Comparison of ENCODE assay signal across 24 cellular contexts in genomic region chr1:219398815-219399396, GRCh38.
"Had no signal": no experiment of that assay in that cellular context is flagged by ENCODE, and none has a peak within 500 bp of the region (broad histone marks: within the 10 kb centered on the region; RNA-seq: fewer than 3 reads in every experiment).

No MANE protein-coding gene starts in this region.

- H3K27me3 ChIP-seq: adrenal gland, ascending aorta, gastroesophageal sphincter, right lobe of liver, stomach, transverse colon, uterus had no signal

- H3K36me3 ChIP-seq: adrenal gland, ascending aorta, gastroesophageal sphincter, right lobe of liver, stomach, transverse colon, uterus had no signal

- DNase-seq: activated B cell treated with CpG ODN at 0.5 μM for 24 hours; activated CD4-positive, alpha-beta T cell treated with anti-CD3 and anti-CD28 coated beads for 36 hours; activated CD4-positive, alpha-beta T cell treated with anti-CD3 and anti-CD28 coated beads, Interleukin-2, amount 50 U/mL, for 48 hours; activated CD8-positive, alpha-beta memory T cell treated with anti-CD3 and anti-CD28 coated beads, Interleukin-2, amount 50 U/mL, for 48 hours; activated naive CD4-positive, alpha-beta T cell; activated T-cell treated with anti-CD3 and anti-CD28 coated beads, Interleukin-2, amount 50 U/mL, for 4 hours; adrenal gland; cerebellar nuclear complex; cortex of kidney; endodermal cell; kidney; mammary epithelial cell; nucleus accumbens; stimulated activated CD4-positive, alpha-beta T cell treated with anti-CD3 and anti-CD28 coated beads, Interleukin-1b, Interleukin-23, amount 100 ng/mL, for 48 hours; stomach; T1000; transverse colon; uterus had no signal

- H3K9ac ChIP-seq: parathyroid adenoma had no signal

- H3K4me3 ChIP-seq: adrenal gland, ascending aorta, gastroesophageal sphincter, right lobe of liver, skin epidermis, stomach, transverse colon, uterus had no signal

- H3K9me3 ChIP-seq: right lobe of liver had no signal

- ATAC-seq: activated CD4-positive, alpha-beta T cell treated with anti-CD3 and anti-CD28 coated beads for 36 hours; activated T-cell treated with anti-CD3 and anti-CD28 coated beads, Interleukin-2, amount 50 U/mL, for 4 hours; gastroesophageal sphincter; left lobe of liver had no signal

- H3K4me1 ChIP-seq: adrenal gland, ascending aorta, gastroesophageal sphincter, parathyroid adenoma, right lobe of liver, stomach, transverse colon, uterus had no signal

- H3K27ac ChIP-seq: adrenal gland, ascending aorta, gastroesophageal sphincter, parathyroid adenoma, right lobe of liver, skin epidermis, stomach, transverse colon, uterus had no signal
